ENCODE assay signal across 20 cellular contexts in genomic region chr7:100276126-100276525, GRCh38. TPM values are rescaled to one million over a fixed set of nuclear protein-coding genes. Genes with fewer than 3 reads are reported as not detected.
"Had no signal": no experiment of that assay in that cellular context is flagged by ENCODE, and none has a peak within 500 bp of the region (broad histone marks: within the 10 kb centered on the region; RNA-seq: fewer than 3 reads in every experiment).

No MANE protein-coding gene starts in this region.

RNA-seq across cellular contexts. Expression of gene SPDYE3, which starts 31.4 kb away (rescaled TPM):
- total RNA-seq: dermis microvascular lymphatic vessel endothelial cell; esophagus squamous epithelium; gastroesophageal sphincter; heart left ventricle; hepatocyte; kidney; left lobe of liver; liver; lung; natural killer cell treated with Interleukin-12 subunit alpha and Interleukin-12 subunit beta and Interleukin-15 and Interleukin-18, amount 100 ng/mL, for 72 hours; occipital lobe; ovary; psoas muscle; right cardiac atrium; sigmoid colon; spleen; thoracic aorta; tibial nerve; upper lobe of left lung had no signal

RNA-seq across cellular contexts. Expression of gene PVRIG, which starts 56.4 kb away (rescaled TPM):
- total RNA-seq: dermis microvascular lymphatic vessel endothelial cell, hepatocyte, occipital lobe, renal cortical epithelial cell, right cardiac atrium had no signal
